9 cellular contexts compared by ENCODE assay signal in the genomic region with DNA sequence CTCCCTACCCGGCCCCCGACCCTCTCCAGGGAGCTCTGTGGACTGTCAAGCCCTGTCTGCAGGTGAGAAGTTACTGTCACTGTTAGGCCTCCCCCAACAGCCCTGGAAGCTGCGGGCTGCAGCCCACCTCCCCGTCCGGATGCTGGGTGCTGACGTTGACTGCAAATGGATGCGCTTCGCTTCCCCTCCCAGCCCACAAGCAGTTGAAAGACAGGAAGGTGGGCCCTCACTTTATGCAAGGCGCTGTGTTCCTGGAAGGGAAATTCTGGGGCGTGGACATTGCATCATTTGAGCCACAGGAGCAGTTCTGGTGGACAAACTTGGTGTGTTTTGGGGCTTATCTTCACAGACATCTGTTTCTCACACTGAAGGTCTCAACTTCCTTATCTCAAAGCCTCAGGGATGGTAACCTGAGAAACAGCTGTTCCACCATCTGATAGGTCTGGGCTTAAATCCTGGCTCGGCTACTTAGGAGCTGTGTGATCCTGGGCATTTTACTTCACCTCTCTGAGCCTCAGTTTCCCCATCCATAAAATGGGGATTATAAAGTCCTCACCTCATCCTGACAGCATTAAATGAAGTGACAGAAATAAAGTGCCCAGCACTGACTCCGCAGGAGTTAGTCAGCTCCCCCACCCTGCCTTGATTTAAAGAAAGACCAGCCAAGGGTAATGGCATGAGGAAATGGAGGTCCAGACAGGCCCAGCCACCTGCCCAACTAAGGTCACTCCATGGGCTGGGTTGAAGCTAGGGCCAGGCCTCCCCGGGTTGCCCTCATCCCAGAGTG. TPM values are rescaled to one million over a fixed set of nuclear protein-coding genes. Genes with fewer than 3 reads are reported as not detected.
A peak's percentile ranks its signal among the peaks of the same experiment; 100 is the strongest.
DNase-seq lines count a peak whose midpoint lies in the region; ATAC-seq and TF ChIP-seq lines count a peak whose summit lies in the region.
"Had no signal": no experiment of that assay in that cellular context is flagged by ENCODE, and none has a peak within 500 bp of the region (broad histone marks: within the 10 kb centered on the region; RNA-seq: fewer than 3 reads in every experiment).

No MANE protein-coding gene starts in this region.

- dilution Hi-C loops in IMR-90 (cut with HindIII; ENCODE audit: low sequenced_read_pairs, unreplicated experiment), result no loop called here

- peak; percentile 66 for DNase-seq in GM19240 (ENCODE audit: insufficient read length, low spot score)
- no peak for DNase-seq in IMR-90
- peak; percentile 30 for DNase-seq in activated gamma-delta T cell (lab: John Stamatoyannopoulos, UW)
- DNase-seq in stimulated activated CD8-positive, alpha-beta memory T cell treated with anti-CD3 and anti-CD28 coated beads, Interleukin-12 subunit alpha, Interleukin-12 subunit beta, amount 100 ng/mL, for 1 hour (ENCODE audit: low read depth), result peak; percentile 11
- no peak for DNase-seq in activated effector memory CD4-positive, alpha-beta T cell treated with anti-CD3 and anti-CD28 coated beads, Interleukin-2, amount 50 U/mL, for 16 hours
- DNase-seq in NCI-H526 treated with DMSO at 0.1 percent for 48 hours (lab: John Stamatoyannopoulos, UW), result no peak
- no peak for DNase-seq in SW 1271 (lab: John Stamatoyannopoulos, UW)

- no peak overlapping the region for H3K14ac ChIP-seq in IMR-90 (replicated peaks; ENCODE audit: low read depth, low read length)

- no peak overlapping the region for H4K8ac ChIP-seq in IMR-90 (ENCODE audit: low read depth in 2 of 2, low read length in 2 of 2)

- no peak overlapping the region for H2BK5ac ChIP-seq in IMR-90 (ENCODE audit: low read depth, low read length, poor library complexity, severe bottlenecking)

- H3K4ac ChIP-seq in IMR-90 (ENCODE audit: low read depth, low read length), result no peak overlapping the region

- peak overlapping the region; percentile 45 to 94 (median 88); a peak in 21 of 22 replicates for H3K9ac ChIP-seq in BLaER1 treated with 17β-estradiol and CSF1 and Interleukin-3, amounts not matched to agents 10 nM and 100 nM
- no peak overlapping the region for H3K9ac ChIP-seq in IMR-90 (ENCODE audit: low read depth, low read length)

- 0 out of 22 replicates have a peak, but pooled peaks cover 0 to 5% (median 0%) of the 10 kb centered on the region in 11 experiments for H3K9me3 ChIP-seq in BLaER1 treated with 17β-estradiol and CSF1 and Interleukin-3, amounts not matched to agents 10 nM and 100 nM (replicated peaks in 1 of 11)
- no peaks in the 10 kb centered on the region for H3K9me3 ChIP-seq in IMR-90 (ENCODE audit: control insufficient read depth, insufficient read depth, low read length)
- H3K9me3 ChIP-seq: thoracic aorta had no signal

- H2BK20ac ChIP-seq in IMR-90 (ENCODE audit: low read depth, low read length), result no peak overlapping the region

- no peak for ATAC-seq in IMR-90 (ENCODE audit: low read depth)

- H3K23ac ChIP-seq in IMR-90 (ENCODE audit: low read depth, low read length), result no peak overlapping the region

- WGBS in IMR-90 (ENCODE audit: extremely low coverage in 2 of 2, insufficient read length in 1 of 2), 2 experiments, result 22% methylated on average over 5 of the region's 13 CpGs; no CpG with 5 or more reads in 1 of the 2 experiments

- no peaks in the 10 kb centered on the region for H3K79me1 ChIP-seq in IMR-90 (ENCODE audit: low read depth in 1 of 2, low read length in 2 of 2)

- H2AFZ ChIP-seq in IMR-90 (replicated peaks; ENCODE audit: low read length, poor library complexity), result peak overlapping the region; percentile 8

- no peak overlapping the region for H2AK9ac ChIP-seq in IMR-90 (replicated peaks; ENCODE audit: low read depth, low read length, poor library complexity)

- H3K4me3 ChIP-seq in BLaER1 treated with 17β-estradiol and CSF1 and Interleukin-3, amounts not matched to agents 10 nM and 100 nM, result peak overlapping the region in 6 of 10 experiments; percentile 7 to 73 (median 58); a peak in 10 of 20 replicates
- H3K4me3 ChIP-seq in IMR-90 (ENCODE audit: insufficient read depth, low read depth, low read length), result no peak overlapping the region
- H3K4me3 ChIP-seq: thoracic aorta had no signal

- H2BK120ac ChIP-seq in IMR-90 (ENCODE audit: low read depth, low read length), result no peak overlapping the region

- TF ChIP-seq RAD21 in IMR-90 (IDR thresholded peaks at IDR 0.05; ENCODE audit: low read length), result no peak

- H3K27ac ChIP-seq in BLaER1 treated with 17β-estradiol and CSF1 and Interleukin-3, amounts not matched to agents 10 nM and 100 nM, result peak overlapping the region in 10 of 11 experiments; percentile 75 to 100 (median 99); a peak in 21 of 22 replicates
- no peak overlapping the region for H3K27ac ChIP-seq in IMR-90 (ENCODE audit: insufficient read depth, low read length)
- H3K27ac ChIP-seq: thoracic aorta had no signal

- intact Hi-C loops in IMR-90 (cut with micrococcal nuclease), result no loop called here

- H4K91ac ChIP-seq in IMR-90 (ENCODE audit: insufficient read depth, low read depth, low read length), result no peak overlapping the region

- H3K4me1 ChIP-seq in BLaER1 treated with 17β-estradiol and CSF1 and Interleukin-3, amounts not matched to agents 10 nM and 100 nM, result peaks cover 75 to 100% (median 90%) of the 10 kb centered on the region in 10 experiments
- no peaks in the 10 kb centered on the region for H3K4me1 ChIP-seq in IMR-90 (ENCODE audit: control insufficient read depth, insufficient read depth, low read length)

- in situ Hi-C loops in IMR-90 (cut with MboI; ENCODE audit: low sequenced_read_pairs), result no loop called here

- no peak overlapping the region for H3K18ac ChIP-seq in IMR-90 (ENCODE audit: low read depth, low read length)

- no peaks in the 10 kb centered on the region for H4K20me1 ChIP-seq in BLaER1 treated with 17β-estradiol and CSF1 and Interleukin-3, amounts not matched to agents 10 nM and 100 nM
- no peaks in the 10 kb centered on the region for H4K20me1 ChIP-seq in IMR-90 (ENCODE audit: insufficient read depth, low read length)

- TF ChIP-seq POLR2A in IMR-90 (IDR thresholded peaks at IDR 0.05; ENCODE audit: low read depth, low read length), result no peak

- no peak overlapping the region for H3K56ac ChIP-seq in IMR-90 (ENCODE audit: extremely low read depth, insufficient read depth, low read length)

- H3K4me2 ChIP-seq in BLaER1 treated with 17β-estradiol and CSF1 and Interleukin-3, amounts not matched to agents 10 nM and 100 nM, result peak overlapping the region; percentile 74 to 97 (median 90)
- no peak overlapping the region for H3K4me2 ChIP-seq in IMR-90 (ENCODE audit: low read depth, low read length)

- BruUV-seq in IMR-90 (replicated peaks; lab: Mats Ljungman, UMichigan), result no TSS peak

- no peak for TF ChIP-seq CTCF in IMR-90 (conservative IDR thresholded peaks at IDR 0.05; ENCODE audit: low read depth, low read length)

- no peaks in the 10 kb centered on the region for H3K27me3 ChIP-seq in BLaER1 treated with 17β-estradiol and CSF1 and Interleukin-3, amounts not matched to agents 10 nM and 100 nM
- peaks cover 75% of the 10 kb centered on the region for H3K27me3 ChIP-seq in IMR-90 (ENCODE audit: control insufficient read depth, insufficient read depth, low read length)

- no peak overlapping the region for H4K5ac ChIP-seq in IMR-90 (ENCODE audit: low read depth, low read length)

- H3K9me1 ChIP-seq in IMR-90 (ENCODE audit: insufficient read depth, low read length), result no peaks in the 10 kb centered on the region

- CTCF ChIA-PET in IMR-90 (lab: Yijun Ruan, JAX), result interaction anchor here (0.6 kb wide), 1 partner anchor 19 kb away, joined by 3 read pairs; no protein-coding TSS in a partner anchor

- no peaks in the 10 kb centered on the region for H3K36me3 ChIP-seq in BLaER1 treated with 17β-estradiol and CSF1 and Interleukin-3, amounts not matched to agents 10 nM and 100 nM
- H3K36me3 ChIP-seq in IMR-90 (ENCODE audit: control insufficient read depth, insufficient read depth, low read length), result no peaks in the 10 kb centered on the region
- H3K36me3 ChIP-seq: thoracic aorta had no signal

- H2BK15ac ChIP-seq in IMR-90 (ENCODE audit: low read depth, low read length), result no peak overlapping the region

- H2AK5ac ChIP-seq in IMR-90 (ENCODE audit: low read depth, low read length), result no peak overlapping the region

- POLR2A ChIA-PET in IMR-90 (lab: Charles Lee; ENCODE audit: unreplicated experiment), result no interaction called here

TF ChIP-seq in IMR-90, 13 proteins besides CTCF, POLR2A, EP300 and RAD21 (continues in another document):
- TF ChIP-seq, protein P1, sequence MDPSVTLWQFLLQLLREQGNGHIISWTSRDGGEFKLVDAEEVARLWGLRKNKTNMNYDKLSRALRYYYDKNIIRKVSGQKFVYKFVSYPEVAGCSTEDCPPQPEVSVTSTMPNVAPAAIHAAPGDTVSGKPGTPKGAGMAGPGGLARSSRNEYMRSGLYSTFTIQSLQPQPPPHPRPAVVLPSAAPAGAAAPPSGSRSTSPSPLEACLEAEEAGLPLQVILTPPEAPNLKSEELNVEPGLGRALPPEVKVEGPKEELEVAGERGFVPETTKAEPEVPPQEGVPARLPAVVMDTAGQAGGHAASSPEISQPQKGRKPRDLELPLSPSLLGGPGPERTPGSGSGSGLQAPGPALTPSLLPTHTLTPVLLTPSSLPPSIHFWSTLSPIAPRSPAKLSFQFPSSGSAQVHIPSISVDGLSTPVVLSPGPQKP (IDR thresholded peaks at IDR 0.05; ENCODE audit: borderline replicate concordance, low read depth, low read length), result no peak
- TF ChIP-seq FOS (IDR thresholded peaks at IDR 0.05; ENCODE audit: low read depth, low read length) (no peak), MAZ (IDR thresholded peaks at IDR 0.05; ENCODE audit: borderline replicate concordance, low read depth, low read length) (no peak), RFX5 (IDR thresholded peaks at IDR 0.05; ENCODE audit: low read depth, low read length) (no peak)
- TF ChIP-seq, protein P2, sequence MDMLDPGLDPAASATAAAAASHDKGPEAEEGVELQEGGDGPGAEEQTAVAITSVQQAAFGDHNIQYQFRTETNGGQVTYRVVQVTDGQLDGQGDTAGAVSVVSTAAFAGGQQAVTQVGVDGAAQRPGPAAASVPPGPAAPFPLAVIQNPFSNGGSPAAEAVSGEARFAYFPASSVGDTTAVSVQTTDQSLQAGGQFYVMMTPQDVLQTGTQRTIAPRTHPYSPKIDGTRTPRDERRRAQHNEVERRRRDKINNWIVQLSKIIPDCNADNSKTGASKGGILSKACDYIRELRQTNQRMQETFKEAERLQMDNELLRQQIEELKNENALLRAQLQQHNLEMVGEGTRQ (IDR thresholded peaks at IDR 0.05; ENCODE audit: low read depth, low read length), result no peak

RNA-seq across cellular contexts. Expression of gene DRC7, which starts 4.6 kb away (rescaled TPM):
- total RNA-seq in IMR-90 (2012; rRNA removed), result not detected in 2 replicates
- polyA plus RNA-seq in IMR-90 (2012; rRNA removed), result not detected in 2 replicates
- polyA plus RNA-seq in IMR-90 (2012; cell fraction: cytosol; rRNA removed), result not detected in 2 replicates
- not detected in 2 replicates for polyA plus RNA-seq in IMR-90 (2012; cell fraction: nucleus; rRNA removed; ENCODE audit: low replicate concordance)
- total RNA-seq: thoracic aorta had no signal

RNA-seq across cellular contexts. Expression of gene ADGRG3, which starts 21.9 kb away (rescaled TPM):
- not detected in 2 replicates for total RNA-seq in IMR-90 (2012; rRNA removed)
- polyA plus RNA-seq in IMR-90 (2012; rRNA removed), result not detected in 2 replicates
- polyA plus RNA-seq in IMR-90 (2012; cell fraction: cytosol; rRNA removed), result not detected in 2 replicates
- not detected in 2 replicates for polyA plus RNA-seq in IMR-90 (2012; cell fraction: nucleus; rRNA removed; ENCODE audit: low replicate concordance)

RNA-seq across cellular contexts. Expression of gene KATNB1, which starts 45.6 kb away (rescaled TPM):
- total RNA-seq in IMR-90 (2012; rRNA removed), result 10.9 and 14.2 TPM in 2 replicates
- 23.5 and 27.6 TPM in 2 replicates for polyA plus RNA-seq in IMR-90 (2012; rRNA removed)
- 15.9 and 23.1 TPM in 2 replicates for polyA plus RNA-seq in IMR-90 (2012; cell fraction: cytosol; rRNA removed)
- polyA plus RNA-seq in IMR-90 (2012; cell fraction: nucleus; rRNA removed; ENCODE audit: low replicate concordance), result 67.2 and 166 TPM in 2 replicates

Comparison
In these comparisons a context has a peak if more than half of its experiments do, and no peak if none do; other contexts are left out.
1. DNase-seq: peak in GM19240 (single experiment), activated gamma-delta T cell (single experiment) and stimulated activated CD8-positive, alpha-beta memory T cell treated with anti-CD3 and anti-CD28 coated beads, Interleukin-12 subunit alpha, Interleukin-12 subunit beta, amount 100 ng/mL, for 1 hour (single experiment); none in IMR-90 (single experiment), activated effector memory CD4-positive, alpha-beta T cell treated with anti-CD3 and anti-CD28 coated beads, Interleukin-2, amount 50 U/mL, for 16 hours (single experiment), NCI-H526 treated with DMSO at 0.1 percent for 48 hours (single experiment) and SW 1271 (0 of 2).